ENCODE assay signal across 18 cellular contexts in the genomic region with DNA sequence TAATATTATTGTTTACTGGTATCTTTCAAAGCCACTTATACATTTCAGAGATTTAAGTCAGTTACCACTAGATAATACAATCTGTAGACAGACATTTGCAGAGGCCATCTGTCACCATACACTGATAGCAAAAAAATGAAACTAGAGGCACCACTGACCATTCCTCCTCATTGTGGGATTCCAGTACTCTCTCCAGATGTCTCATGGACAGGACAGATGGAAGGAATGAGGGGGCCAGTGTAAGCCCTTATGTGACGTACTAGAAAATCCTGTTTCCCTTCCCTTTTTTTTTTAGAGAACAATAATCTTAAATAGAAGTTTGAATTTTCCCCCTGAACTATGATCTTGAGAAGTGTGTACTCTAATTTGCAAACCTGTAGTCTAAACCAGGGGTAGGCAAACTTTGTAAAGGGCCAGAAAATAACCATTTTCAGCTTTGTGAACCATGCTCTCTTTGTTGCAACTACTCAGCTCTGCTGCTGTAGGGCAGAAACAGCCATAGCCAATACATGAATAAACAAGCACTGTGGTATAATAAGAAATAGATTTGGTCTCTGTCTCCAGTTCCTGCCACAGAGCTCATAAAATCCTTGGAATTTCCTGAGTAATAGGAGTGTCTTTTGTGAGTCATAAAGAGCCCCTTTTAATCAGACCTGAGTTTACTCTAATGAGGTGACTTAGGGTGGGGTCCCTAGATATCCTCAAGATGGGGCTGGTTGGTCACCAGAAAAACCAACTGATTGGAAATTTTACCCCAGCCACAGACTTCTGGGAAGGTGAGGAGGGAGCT.
DNase-seq lines count a peak whose midpoint lies in the region; ATAC-seq and TF ChIP-seq lines count a peak whose summit lies in the region.
"Had no signal": no experiment of that assay in that cellular context is flagged by ENCODE, and none has a peak within 500 bp of the region (broad histone marks: within the 10 kb centered on the region; RNA-seq: fewer than 3 reads in every experiment).

No MANE protein-coding gene starts in this region.

- H3K27me3 ChIP-seq in SJSA1 (replicated peaks), result no peaks in the 10 kb centered on the region
- H3K27me3 ChIP-seq: neutrophil, upper lobe of left lung had no signal

- DNase-seq in A172 (ENCODE audit: low spot score), result peak; percentile 95
- DNase-seq in H4 (ENCODE audit: low spot score), result peak; percentile 73
- peak; percentile 39 to 80 for DNase-seq in SJSA1 (ENCODE audit: low read depth in 1 of 2, low spot score in 2 of 2)
- DNase-seq in fibroblast of pulmonary artery (ENCODE audit: low read depth), result peak; percentile 11
- no peak for DNase-seq in NCI-H69 (lab: John Stamatoyannopoulos, UW)
- no peak for DNase-seq in stimulated activated CD4-positive, alpha-beta T cell treated with anti-CD3 and anti-CD28 coated beads, Interleukin-12 subunit alpha, Interleukin-12 subunit beta, amount 100 ng/mL, for 4 hours
- no peak for DNase-seq in MV-4-11 (lab: John Stamatoyannopoulos, UW)
- DNase-seq: 8988T; activated CD8-positive, alpha-beta memory T cell treated with anti-CD3 and anti-CD28 coated beads, Interleukin-2, amount 50 U/mL, for 48 hours; activated naive CD8-positive, alpha-beta T cell treated with anti-CD3 and anti-CD28 coated beads for 36 hours; DMS153; glutamatergic neuron; NCI-H1105 treated with DMSO at 0.1 percent for 48 hours; SHP77; upper lobe of left lung had no signal

- no peaks in the 10 kb centered on the region for H3K9me3 ChIP-seq in SJSA1 (replicated peaks)
- H3K9me3 ChIP-seq: neutrophil, upper lobe of left lung had no signal

- TF ChIP-seq CTCF in fibroblast of pulmonary artery (IDR thresholded peaks at IDR 0.05; ENCODE audit: low read length, missing control alignments), result no peak

- peaks cover 29% of the 10 kb centered on the region for H3K4me1 ChIP-seq in SJSA1 (replicated peaks)
- H3K4me1 ChIP-seq: upper lobe of left lung had no signal

- ATAC-seq in HG03097 (IDR thresholded peaks at IDR 0.05; ENCODE audit: low FRiP score, unreplicated experiment), result no peak
- ATAC-seq: WTC11 had no signal

- H3K4me3 ChIP-seq in SJSA1 (no peak overlapping the region), fibroblast of pulmonary artery (replicated peaks; ENCODE audit: low read depth, low read length) (no peak overlapping the region)
- H3K4me3 ChIP-seq: upper lobe of left lung had no signal

- no peaks in the 10 kb centered on the region for H3K36me3 ChIP-seq in SJSA1
- H3K36me3 ChIP-seq: neutrophil, upper lobe of left lung had no signal

- peak overlapping the region; percentile 82 for H3K27ac ChIP-seq in SJSA1
- H3K27ac ChIP-seq: neutrophil, upper lobe of left lung had no signal

Comparison
In these comparisons a context has a peak if more than half of its experiments do, and no peak if none do; other contexts are left out.
1. DNase-seq: peak in A172 (single experiment), H4 (single experiment), SJSA1 (2 of 2) and fibroblast of pulmonary artery (single experiment); none in NCI-H69 (single experiment), stimulated activated CD4-positive, alpha-beta T cell treated with anti-CD3 and anti-CD28 coated beads, Interleukin-12 subunit alpha, Interleukin-12 subunit beta, amount 100 ng/mL, for 4 hours (single experiment) and MV-4-11 (single experiment).